18 cellular contexts compared by ENCODE assay signal in genomic region chr2:176763111-176763510, GRCh38.
"Had no signal": no experiment of that assay in that cellular context is flagged by ENCODE, and none has a peak within 500 bp of the region (broad histone marks: within the 10 kb centered on the region; RNA-seq: fewer than 3 reads in every experiment).

No MANE protein-coding gene starts in this region.

- H3K27me3 ChIP-seq: heart right ventricle, ovary, transverse colon, uterus had no signal

- H3K4me3 ChIP-seq: gastroesophageal sphincter, heart right ventricle, ovary, psoas muscle, skin epidermis, transverse colon had no signal

- H3K9me3 ChIP-seq: gastroesophageal sphincter, heart right ventricle, ovary, psoas muscle, transverse colon, uterus had no signal

- FAIRE-seq: TTC549 had no signal

- H3K27ac ChIP-seq: gastroesophageal sphincter, heart right ventricle, ovary, psoas muscle, transverse colon had no signal

- H3K36me3 ChIP-seq: gastroesophageal sphincter, heart right ventricle, ovary, transverse colon, uterus had no signal

- DNase-seq: activated CD4-positive, alpha-beta T cell treated with anti-CD3 and anti-CD28 coated beads for 48 hours; activated CD4-positive, CD25-positive, alpha-beta regulatory T cell; activated CD8-positive, alpha-beta T cell treated with anti-CD3 and anti-CD28 coated beads for 36 hours; activated naive CD4-positive, alpha-beta T cell treated with anti-CD3 and anti-CD28 coated beads, Interleukin-2, amount 50 U/mL, for 16 hours; activated T-cell treated with anti-CD3 and anti-CD28 coated beads, Interleukin-2, amount 50 U/mL, for 24 hours; aorta; effector CD4-positive, alpha-beta T cell; heart right ventricle; left ventricle myocardium superior; naive thymus-derived CD4-positive, alpha-beta T cell; ovary; psoas muscle; transverse colon; uterus had no signal

- ATAC-seq: activated CD8-positive, alpha-beta T cell treated with anti-CD3 and anti-CD28 coated beads for 36 hours; esophagus mucosa; gastroesophageal sphincter; heart right ventricle; left ventricle myocardium superior; naive thymus-derived CD4-positive, alpha-beta T cell; psoas muscle had no signal

- H3K4me1 ChIP-seq: gastroesophageal sphincter, psoas muscle, uterus had no signal
